ENCODE assay signal across 9 cellular contexts in genomic region chr20:33399924-33400323, GRCh38. TPM values are rescaled to one million over a fixed set of nuclear protein-coding genes. Genes with fewer than 3 reads are reported as not detected.
DNase-seq lines count a peak whose midpoint lies in the region; ATAC-seq and TF ChIP-seq lines count a peak whose summit lies in the region.
"Had no signal": no experiment of that assay in that cellular context is flagged by ENCODE, and none has a peak within 500 bp of the region (broad histone marks: within the 10 kb centered on the region; RNA-seq: fewer than 3 reads in every experiment).

No MANE protein-coding gene starts in this region.

- no peak for ATAC-seq in stimulated activated naive CD8-positive, alpha-beta T cell treated with anti-CD3 and anti-CD28 coated beads, Interleukin-15, Interleukin-2, amounts not matched to agents 100 U/mL and 50 U/mL, for 24 hours
- ATAC-seq in activated T-helper 17 cell treated with anti-CD3 and anti-CD28 coated beads, Interleukin-2, amount 50 U/mL, for 72 hours (replicated peaks) = no peak
- no peak for ATAC-seq in left lung
- ATAC-seq in HG02852 (IDR thresholded peaks at IDR 0.05; ENCODE audit: unreplicated experiment) = no peak

- H3K27me3 Mint-ChIP-seq in stimulated activated naive CD8-positive, alpha-beta T cell treated with anti-CD3 and anti-CD28 coated beads, Interleukin-15, Interleukin-2, amounts not matched to agents 100 ng/mL and 50 ng/mL, for 24 hours = no peaks in the 10 kb centered on the region
- no peaks in the 10 kb centered on the region for H3K27me3 Mint-ChIP-seq in activated T-helper 17 cell treated with anti-CD3 and anti-CD28 coated beads, Interleukin-2, amount 50 U/mL, for 72 hours

- H3K4me1 ChIP-seq in left lung = peaks cover 13 to 31% of the 10 kb centered on the region in 2 donors

- no peak for TF ChIP-seq CTCF in left lung (IDR thresholded peaks at IDR 0.05)

- intact Hi-C loops in left lung (cut with DNase I) = no loop called here

- no peak overlapping the region for H3K27ac ChIP-seq in left lung

- H3K27me3 ChIP-seq in left lung = no peaks in the 10 kb centered on the region

- peaks cover 0 to 19% of the 10 kb centered on the region in 2 donors for H3K36me3 ChIP-seq in left lung

- peak overlapping the region; percentile 92 to 97 for H3K4me3 ChIP-seq in left lung

- no peak overlapping the region for H3K27ac Mint-ChIP-seq in stimulated activated naive CD8-positive, alpha-beta T cell treated with anti-CD3 and anti-CD28 coated beads, Interleukin-15, Interleukin-2, amounts not matched to agents 100 ng/mL and 50 ng/mL, for 24 hours
- H3K27ac Mint-ChIP-seq in activated T-helper 17 cell treated with anti-CD3 and anti-CD28 coated beads, Interleukin-2, amount 50 U/mL, for 72 hours = peak overlapping the region; percentile 88

- peaks cover 53% of the 10 kb centered on the region for H3K4me1 Mint-ChIP-seq in stimulated activated naive CD8-positive, alpha-beta T cell treated with anti-CD3 and anti-CD28 coated beads, Interleukin-15, Interleukin-2, amounts not matched to agents 100 ng/mL and 50 ng/mL, for 24 hours (ENCODE audit: low read depth)
- H3K4me1 Mint-ChIP-seq in activated T-helper 17 cell treated with anti-CD3 and anti-CD28 coated beads, Interleukin-2, amount 50 U/mL, for 72 hours = peaks cover 12% of the 10 kb centered on the region

- H3K9me3 Mint-ChIP-seq in stimulated activated naive CD8-positive, alpha-beta T cell treated with anti-CD3 and anti-CD28 coated beads, Interleukin-15, Interleukin-2, amounts not matched to agents 100 ng/mL and 50 ng/mL, for 24 hours = no peaks in the 10 kb centered on the region
- no peaks in the 10 kb centered on the region for H3K9me3 Mint-ChIP-seq in activated T-helper 17 cell treated with anti-CD3 and anti-CD28 coated beads, Interleukin-2, amount 50 U/mL, for 72 hours

- H3K9me3 ChIP-seq in left lung = no peaks in the 10 kb centered on the region

- DNase-seq in stimulated activated naive CD8-positive, alpha-beta T cell treated with anti-CD3 and anti-CD28 coated beads, Interleukin-15, Interleukin-2, amounts not matched to agents 100 U/mL and 50 U/mL, for 24 hours = no peak
- DNase-seq in left lung (no peak), superior temporal gyrus (ENCODE audit: extremely low spot score) (no peak), kidney tubule cell (ENCODE audit: low spot score) (no peak), NCI-H187 treated with DMSO at 0.1 percent for 48 hours (lab: John Stamatoyannopoulos, UW) (no peak)
- DNase-seq: activated effector memory CD4-positive, alpha-beta T cell treated with anti-CD3 and anti-CD28 coated beads, Interleukin-2, amount 50 U/mL, for 16 hours had no signal

- H3K4me3 Mint-ChIP-seq in stimulated activated naive CD8-positive, alpha-beta T cell treated with anti-CD3 and anti-CD28 coated beads, Interleukin-15, Interleukin-2, amounts not matched to agents 100 ng/mL and 50 ng/mL, for 24 hours = peak overlapping the region; percentile 90
- H3K4me3 Mint-ChIP-seq in activated T-helper 17 cell treated with anti-CD3 and anti-CD28 coated beads, Interleukin-2, amount 50 U/mL, for 72 hours = peak overlapping the region; percentile 85

- peaks cover 16% of the 10 kb centered on the region for H3K36me3 Mint-ChIP-seq in stimulated activated naive CD8-positive, alpha-beta T cell treated with anti-CD3 and anti-CD28 coated beads, Interleukin-15, Interleukin-2, amounts not matched to agents 100 ng/mL and 50 ng/mL, for 24 hours (ENCODE audit: low read depth)
- H3K36me3 Mint-ChIP-seq in activated T-helper 17 cell treated with anti-CD3 and anti-CD28 coated beads, Interleukin-2, amount 50 U/mL, for 72 hours (ENCODE audit: low read depth) = peaks cover 25% of the 10 kb centered on the region

RNA-seq across cellular contexts. Expression of gene CDK5RAP1, which starts 1.4 kb away (rescaled TPM):
- 10 to 100 TPM; 24.1 to 44.5 TPM for total RNA-seq in activated T-helper 17 cell treated with anti-CD3 and anti-CD28 coated beads, Interleukin-2, amount 50 U/mL, for 72 hours
- total RNA-seq in left lung = 10 to 100 TPM; 20.9 to 21.0 TPM

RNA-seq across cellular contexts. Expression of gene SNTA1, which starts 43.6 kb away (rescaled TPM):
- total RNA-seq in activated T-helper 17 cell treated with anti-CD3 and anti-CD28 coated beads, Interleukin-2, amount 50 U/mL, for 72 hours = 1 to 10 TPM; 5.5 to 6.5 TPM
- total RNA-seq in left lung = 1 to 10 TPM; 6.1 to 7.8 TPM
